Comparison of ENCODE assay signal across 9 cellular contexts in the genomic region with DNA sequence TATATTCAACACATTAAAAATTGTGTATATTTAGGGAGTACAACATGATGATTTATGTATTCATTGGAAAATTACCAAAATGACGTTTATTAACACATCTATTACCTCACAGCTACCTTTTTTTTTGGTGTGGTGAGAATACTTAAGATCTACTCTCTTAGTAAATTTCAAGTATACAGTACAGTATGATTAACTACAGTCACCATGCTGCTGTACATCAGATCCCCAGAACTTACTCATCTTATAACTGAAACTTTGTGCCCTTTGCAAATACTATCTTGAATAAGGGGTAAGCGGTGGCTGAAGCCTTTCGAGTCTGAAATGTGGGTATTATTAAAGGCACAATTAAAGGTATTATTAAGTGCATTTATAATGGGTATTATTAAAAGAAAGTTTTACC. TPM values are rescaled to one million over a fixed set of nuclear protein-coding genes. Genes with fewer than 3 reads are reported as not detected.
A peak's percentile ranks its signal among the peaks of the same experiment; 100 is the strongest.
DNase-seq lines count a peak whose midpoint lies in the region; ATAC-seq, FAIRE-seq and TF ChIP-seq lines count a peak whose summit lies in the region.
"Had no signal": no experiment of that assay in that cellular context is flagged by ENCODE, and none has a peak within 500 bp of the region (broad histone marks: within the 10 kb centered on the region; RNA-seq: fewer than 3 reads in every experiment).

No MANE protein-coding gene starts in this region.

- DNase-seq in AG04450 (ENCODE audit: low read depth, low spot score): no peak
- peak; percentile 13 for DNase-seq in HT-29 (ENCODE audit: low spot score)
- no peak for DNase-seq in MCF 10A (ENCODE audit: unreplicated experiment)
- DNase-seq in naive thymus-derived CD8-positive, alpha-beta T cell: no peak
- no peak for DNase-seq in cortex of kidney (lab: John Stamatoyannopoulos, UW)
- DNase-seq in H54 (ENCODE audit: insufficient read length, low spot score): no peak
- no peak for DNase-seq in NCI-H1436 treated with DMSO at 0.1 percent for 48 hours (lab: John Stamatoyannopoulos, UW)
- DNase-seq: amniotic stem cell had no signal

- no peak overlapping the region for H3K27ac ChIP-seq in AG04450 (ENCODE audit: low read depth, low read length)

- H3K4me1 Mint-ChIP-seq in MCF 10A (ENCODE audit: insufficient read depth, unreplicated experiment): peaks cover 9% of the 10 kb centered on the region
- H3K4me1 Mint-ChIP-seq in naive thymus-derived CD8-positive, alpha-beta T cell: peaks cover 3 to 15% (median 6%) of the 10 kb centered on the region in 4 donors

- TF ChIP-seq CTCF in AG04450 (IDR thresholded peaks at IDR 0.05; ENCODE audit: low read depth, low read length): no peak
- TF ChIP-seq CTCF in MCF 10A (IDR thresholded peaks at IDR 0.05; ENCODE audit: unreplicated experiment): no peak

- H3K36me3 Mint-ChIP-seq in MCF 10A (ENCODE audit: insufficient read depth, unreplicated experiment): peaks cover 15% of the 10 kb centered on the region
- H3K36me3 Mint-ChIP-seq in naive thymus-derived CD8-positive, alpha-beta T cell: no peaks in the 10 kb centered on the region

- TF ChIP-seq POLR2A in H54 (IDR thresholded peaks at IDR 0.05; ENCODE audit: low read depth, low read length): no peak

- H3K27ac Mint-ChIP-seq in MCF 10A (ENCODE audit: low read depth, unreplicated experiment): peak overlapping the region; percentile 85
- H3K27ac Mint-ChIP-seq in naive thymus-derived CD8-positive, alpha-beta T cell: peak overlapping the region in 3 of 10 donors; percentile 22 to 78 (median 41)

- intact Hi-C loops in MCF 10A (cut with micrococcal nuclease): loop anchor here (2.0 to 5.0 kb wide), 2 partner anchors 91 to 104 kb away; no protein-coding TSS in a partner anchor

- TSS peak; percentile 22 for BruUV-seq in MCF 10A (replicated peaks; lab: Mats Ljungman, UMichigan)

- H3K9me3 Mint-ChIP-seq in MCF 10A (ENCODE audit: unreplicated experiment): no peaks in the 10 kb centered on the region
- no peaks in the 10 kb centered on the region for H3K9me3 Mint-ChIP-seq in naive thymus-derived CD8-positive, alpha-beta T cell

- POLR2A ChIA-PET in AG04450 (lab: Yijun Ruan, JAX): no interaction called here
- POLR2A ChIA-PET in MCF 10A (lab: Yijun Ruan, JAX): interaction anchor here (1.4 to 3.4 kb wide), 3 partner anchors 14 to 139 kb away, joined by 4 to 25 read pairs (median 6); no protein-coding TSS in a partner anchor
- POLR2A ChIA-PET in naive thymus-derived CD8-positive, alpha-beta T cell (lab: Charles Lee): no interaction called here

- CTCF ChIA-PET in AG04450 (lab: Charles Lee) (no interaction called here), MCF 10A (lab: Yijun Ruan, JAX) (interaction anchor here (0.6 kb wide), 1 partner anchor 531 kb away, joined by 3 read pairs; the partner anchor contains the start of gene PIN4)

- no peak for FAIRE-seq in H54 (lab: Jason Lieb, UNC)

- peaks cover 48% of the 10 kb centered on the region for H3K27me3 Mint-ChIP-seq in MCF 10A (ENCODE audit: insufficient read depth, unreplicated experiment)
- H3K27me3 Mint-ChIP-seq in naive thymus-derived CD8-positive, alpha-beta T cell: peaks cover 0 to 8% (median 6%) of the 10 kb centered on the region in 5 donors

- peak overlapping the region; percentile 59; the same call in 1 of the 2 replicates for H3K4me3 ChIP-seq in AG04450 (ENCODE audit: low read depth, low read length)

- no peaks in the 10 kb centered on the region for H3K9me3 ChIP-seq in AG04450 (ENCODE audit: control insufficient read depth, insufficient read depth, low read length)

- H3K27me3 ChIP-seq in AG04450 (ENCODE audit: control insufficient read depth, insufficient read depth, low read length): no peaks in the 10 kb centered on the region

- peak overlapping the region; percentile 72 for H3K4me3 Mint-ChIP-seq in MCF 10A (ENCODE audit: unreplicated experiment)
- peak overlapping the region; percentile 55 to 87 (median 76) for H3K4me3 Mint-ChIP-seq in naive thymus-derived CD8-positive, alpha-beta T cell

- no peak for ATAC-seq in naive thymus-derived CD8-positive, alpha-beta T cell
- no peak for ATAC-seq in HG02852 (IDR thresholded peaks at IDR 0.05; ENCODE audit: unreplicated experiment)

RNA-seq across cellular contexts. Expression of gene PHKA1, which starts 1.0 kb away (rescaled TPM):
- polyA plus RNA-seq in AG04450 (2011; rRNA removed): 4.5 and 4.9 TPM in 2 replicates
- 4.9 and 5.1 TPM in 2 replicates for polyA minus RNA-seq in AG04450 (2011; rRNA and poly(A)+ RNA removed)
- 4.8 and 5.9 TPM in 2 replicates for total RNA-seq in HT-29 (2014; rRNA removed; shearing (Covaris generic))
- 8.9 and 9.1 TPM in 2 replicates for total RNA-seq in MCF 10A (2022)
- under 1 TPM; 0.65 to 0.80 TPM for total RNA-seq in naive thymus-derived CD8-positive, alpha-beta T cell
- under 1 TPM in 2 of 3 donors, not detected in 1; 0.06 to 0.26 TPM for polyA plus RNA-seq in naive thymus-derived CD8-positive, alpha-beta T cell
